1 cellular context compared by ENCODE assay signal in genomic region chr2:113311191-113311590, GRCh38. TPM values are rescaled to one million over a fixed set of nuclear protein-coding genes. Genes with fewer than 3 reads are reported as not detected.
"Had no signal": no experiment of that assay in that cellular context is flagged by ENCODE, and none has a peak within 500 bp of the region (broad histone marks: within the 10 kb centered on the region; RNA-seq: fewer than 3 reads in every experiment).

No MANE protein-coding gene starts in this region.

RNA-seq across cellular contexts. Expression of gene PAX8, which starts 32.5 kb away (rescaled TPM):
- total RNA-seq: occipital lobe had no signal
